Comparison of ENCODE assay signal across 1 cellular context in genomic region chr20:18566892-18567738, GRCh38.
TF ChIP-seq lines count a peak whose summit lies in the region.

Gene SMIM26 (plus strand): TSS chr20:18567432. CDS start chr20:18567479, 47 bp downstream.

TF ChIP-seq in HepG2, 621 proteins besides CTCF, POLR2A, EP300 and RAD21 (continued from another document):
- no peak for TF ChIP-seq DDIT3 (CRISPR knock-in tag; IDR thresholded peaks at IDR 0.05)
- no peak for TF ChIP-seq PLRG1 (conservative IDR thresholded peaks at IDR 0.05)
- TF ChIP-seq IKZF4 (CRISPR knock-in tag; IDR thresholded peaks at IDR 0.05; ENCODE audit: borderline replicate concordance, low read depth, not compliant biosample characterization) = peak; percentile 93
- TF ChIP-seq ZNF841 (CRISPR knock-in tag; IDR thresholded peaks at IDR 0.05; ENCODE audit: borderline replicate concordance) = no peak; the same call in 1 of the 2 replicates
- no peak for TF ChIP-seq MLLT10 (CRISPR knock-in tag; IDR thresholded peaks at IDR 0.05)
- TF ChIP-seq JDP2 (CRISPR knock-in tag; IDR thresholded peaks at IDR 0.05; ENCODE audit: borderline replicate concordance) = no peak; the same call in 1 of the 2 replicates
- TF ChIP-seq CENPT (CRISPR knock-in tag; IDR thresholded peaks at IDR 0.05; ENCODE audit: low read depth) = peak; percentile 64; the same call in 1 of the 2 replicates
- TF ChIP-seq CREB3 (CRISPR knock-in tag; IDR thresholded peaks at IDR 0.05) = peak; percentile 80; the same call in 1 of the 2 replicates
- peak; percentile 93 for TF ChIP-seq ZNF331 (CRISPR knock-in tag; IDR thresholded peaks at IDR 0.05)
- peak; percentile 66; the same call in 1 of the 2 replicates for TF ChIP-seq FOXA3 (CRISPR knock-in tag; IDR thresholded peaks at IDR 0.05)
- no peak for TF ChIP-seq ZNF576 (CRISPR knock-in tag; IDR thresholded peaks at IDR 0.05)
- peak; percentile 40 for TF ChIP-seq SIN3A (IDR thresholded peaks at IDR 0.05; ENCODE audit: borderline replicate concordance, low read depth, low read length)
- peak; percentile 53; the same call in 1 of the 2 replicates for TF ChIP-seq ZBTB44 (CRISPR knock-in tag; IDR thresholded peaks at IDR 0.05)
- TF ChIP-seq ZNF558 (CRISPR knock-in tag; IDR thresholded peaks at IDR 0.05; ENCODE audit: borderline replicate concordance) = peak; percentile 90
- TF ChIP-seq, protein P1, sequence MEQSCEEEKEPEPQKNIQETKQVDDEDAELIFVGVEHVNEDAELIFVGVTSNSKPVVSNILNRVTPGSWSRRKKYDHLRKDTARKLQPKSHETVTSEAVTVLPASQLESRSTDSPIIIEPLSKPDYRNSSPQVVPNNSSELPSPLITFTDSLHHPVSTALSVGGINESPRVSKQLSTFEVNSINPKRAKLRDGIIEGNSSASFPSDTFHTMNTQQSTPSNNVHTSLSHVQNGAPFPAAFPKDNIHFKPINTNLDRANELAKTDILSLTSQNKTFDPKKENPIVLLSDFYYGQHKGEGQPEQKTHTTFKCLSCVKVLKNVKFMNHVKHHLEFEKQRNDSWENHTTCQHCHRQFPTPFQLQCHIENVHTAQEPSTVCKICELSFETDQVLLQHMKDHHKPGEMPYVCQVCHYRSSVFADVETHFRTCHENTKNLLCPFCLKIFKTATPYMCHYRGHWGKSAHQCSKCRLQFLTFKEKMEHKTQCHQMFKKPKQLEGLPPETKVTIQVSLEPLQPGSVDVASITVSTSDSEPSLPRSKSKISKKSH (CRISPR knock-in tag; IDR thresholded peaks at IDR 0.05; ENCODE audit: borderline replicate concordance) = peak; percentile 99
- TF ChIP-seq TAF15 (IDR thresholded peaks at IDR 0.05; ENCODE audit: low read depth, low read length, poor library complexity, severe bottlenecking) = peak; percentile 90
- TF ChIP-seq KMT2B (CRISPR knock-in tag; IDR thresholded peaks at IDR 0.05) = peak; percentile 100
- TF ChIP-seq STAT6 (CRISPR knock-in tag; IDR thresholded peaks at IDR 0.05; ENCODE audit: borderline replicate concordance) = peak; percentile 85
- TF ChIP-seq STAG1 (CRISPR knock-in tag; IDR thresholded peaks at IDR 0.05) = no peak
- no peak; the same call in 1 of the 2 replicates for TF ChIP-seq STAT5B (CRISPR knock-in tag; IDR thresholded peaks at IDR 0.05)
- TF ChIP-seq KDM4B (CRISPR knock-in tag; IDR thresholded peaks at IDR 0.05) = peak; percentile 91
- TF ChIP-seq ZNF326 (CRISPR knock-in tag; IDR thresholded peaks at IDR 0.05; ENCODE audit: borderline replicate concordance) = no peak
- TF ChIP-seq ZNF143 (CRISPR knock-in tag; IDR thresholded peaks at IDR 0.05) = peak; percentile 92
- TF ChIP-seq ZNF572 (CRISPR knock-in tag; IDR thresholded peaks at IDR 0.05) = no peak
- TF ChIP-seq GTF2F1 (IDR thresholded peaks at IDR 0.05; ENCODE audit: low read length) = no peak
- peak; percentile 88 for TF ChIP-seq FOXJ3 (CRISPR knock-in tag; IDR thresholded peaks at IDR 0.05; ENCODE audit: borderline replicate concordance)
- peak; percentile 42 for TF ChIP-seq ZNF564 (CRISPR knock-in tag; IDR thresholded peaks at IDR 0.05)
- TF ChIP-seq JUNB (CRISPR knock-in tag; IDR thresholded peaks at IDR 0.05; ENCODE audit: borderline replicate concordance) = no peak
- peak; percentile 74 for TF ChIP-seq MIER3 (CRISPR knock-in tag; IDR thresholded peaks at IDR 0.05; ENCODE audit: borderline replicate concordance)
- no peak for TF ChIP-seq HNRNPK (IDR thresholded peaks at IDR 0.05; ENCODE audit: low read depth, low read length, poor library complexity, severe bottlenecking)
- TF ChIP-seq ZNF124 (CRISPR knock-in tag; IDR thresholded peaks at IDR 0.05) = peak; percentile 94; the same call in 1 of the 2 replicates
- TF ChIP-seq, protein P2, sequence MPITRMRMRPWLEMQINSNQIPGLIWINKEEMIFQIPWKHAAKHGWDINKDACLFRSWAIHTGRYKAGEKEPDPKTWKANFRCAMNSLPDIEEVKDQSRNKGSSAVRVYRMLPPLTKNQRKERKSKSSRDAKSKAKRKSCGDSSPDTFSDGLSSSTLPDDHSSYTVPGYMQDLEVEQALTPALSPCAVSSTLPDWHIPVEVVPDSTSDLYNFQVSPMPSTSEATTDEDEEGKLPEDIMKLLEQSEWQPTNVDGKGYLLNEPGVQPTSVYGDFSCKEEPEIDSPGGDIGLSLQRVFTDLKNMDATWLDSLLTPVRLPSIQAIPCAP (CRISPR knock-in tag; IDR thresholded peaks at IDR 0.05; ENCODE audit: low read depth) = peak; percentile 84; the same call in 1 of the 2 replicates
- TF ChIP-seq, protein P3, sequence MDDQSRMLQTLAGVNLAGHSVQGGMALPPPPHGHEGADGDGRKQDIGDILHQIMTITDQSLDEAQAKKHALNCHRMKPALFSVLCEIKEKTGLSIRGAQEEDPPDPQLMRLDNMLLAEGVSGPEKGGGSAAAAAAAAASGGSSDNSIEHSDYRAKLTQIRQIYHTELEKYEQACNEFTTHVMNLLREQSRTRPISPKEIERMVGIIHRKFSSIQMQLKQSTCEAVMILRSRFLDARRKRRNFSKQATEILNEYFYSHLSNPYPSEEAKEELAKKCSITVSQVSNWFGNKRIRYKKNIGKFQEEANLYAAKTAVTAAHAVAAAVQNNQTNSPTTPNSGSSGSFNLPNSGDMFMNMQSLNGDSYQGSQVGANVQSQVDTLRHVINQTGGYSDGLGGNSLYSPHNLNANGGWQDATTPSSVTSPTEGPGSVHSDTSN (CRISPR knock-in tag; IDR thresholded peaks at IDR 0.05; ENCODE audit: borderline replicate concordance) = peak; percentile 38
- peak; percentile 72 for TF ChIP-seq MED8 (CRISPR knock-in tag; IDR thresholded peaks at IDR 0.05; ENCODE audit: insufficient replicate concordance)
- peak; percentile 88 for TF ChIP-seq ZNF430 (CRISPR knock-in tag; IDR thresholded peaks at IDR 0.05)
- no peak for TF ChIP-seq REXO4 (CRISPR knock-in tag; IDR thresholded peaks at IDR 0.05; ENCODE audit: borderline replicate concordance)
- TF ChIP-seq ZNF563 (CRISPR knock-in tag; IDR thresholded peaks at IDR 0.05) = peak; percentile 79; the same call in 1 of the 2 replicates
- peak; percentile 92 for TF ChIP-seq HOXA5 (CRISPR knock-in tag; IDR thresholded peaks at IDR 0.05)
- TF ChIP-seq FOXO1 (CRISPR knock-in tag; IDR thresholded peaks at IDR 0.05) = peak; percentile 85
- TF ChIP-seq SETDB1 (CRISPR knock-in tag; IDR thresholded peaks at IDR 0.05; ENCODE audit: borderline replicate concordance) = no peak
- TF ChIP-seq ARNT (IDR thresholded peaks at IDR 0.05) = no peak
- no peak for TF ChIP-seq ZNF720 (CRISPR knock-in tag; IDR thresholded peaks at IDR 0.05)
- peak; percentile 86; the same call in 1 of the 2 replicates for TF ChIP-seq ZNF503 (CRISPR knock-in tag; IDR thresholded peaks at IDR 0.05)
- peak; percentile 59; the same call in 1 of the 2 replicates for TF ChIP-seq NFIC (IDR thresholded peaks at IDR 0.05; ENCODE audit: low read length)
- peak; percentile 81; the same call in 1 of the 2 replicates for TF ChIP-seq NR3C1 (CRISPR knock-in tag; IDR thresholded peaks at IDR 0.05)
- TF ChIP-seq SMYD3 (CRISPR knock-in tag; IDR thresholded peaks at IDR 0.05) = peak; percentile 68; the same call in 1 of the 2 replicates
- peak; percentile 8; the same call in 1 of the 2 replicates for TF ChIP-seq PRMT3 (CRISPR knock-in tag; IDR thresholded peaks at IDR 0.05; ENCODE audit: borderline replicate concordance, low read depth)
- peak; percentile 86 for TF ChIP-seq TFE3 (CRISPR knock-in tag; IDR thresholded peaks at IDR 0.05)
- TF ChIP-seq, protein P4, sequence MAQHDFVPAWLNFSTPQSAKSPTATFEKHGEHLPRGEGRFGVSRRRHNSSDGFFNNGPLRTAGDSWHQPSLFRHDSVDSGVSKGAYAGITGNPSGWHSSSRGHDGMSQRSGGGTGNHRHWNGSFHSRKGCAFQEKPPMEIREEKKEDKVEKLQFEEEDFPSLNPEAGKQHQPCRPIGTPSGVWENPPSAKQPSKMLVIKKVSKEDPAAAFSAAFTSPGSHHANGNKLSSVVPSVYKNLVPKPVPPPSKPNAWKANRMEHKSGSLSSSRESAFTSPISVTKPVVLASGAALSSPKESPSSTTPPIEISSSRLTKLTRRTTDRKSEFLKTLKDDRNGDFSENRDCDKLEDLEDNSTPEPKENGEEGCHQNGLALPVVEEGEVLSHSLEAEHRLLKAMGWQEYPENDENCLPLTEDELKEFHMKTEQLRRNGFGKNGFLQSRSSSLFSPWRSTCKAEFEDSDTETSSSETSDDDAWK (CRISPR knock-in tag; IDR thresholded peaks at IDR 0.05) = no peak
- TF ChIP-seq ZNF552 (CRISPR knock-in tag; IDR thresholded peaks at IDR 0.05; ENCODE audit: borderline replicate concordance) = peak; percentile 60; the same call in 1 of the 2 replicates
